In genomic region chr2:97662895-97663625, GRCh38 we compare ENCODE assay signal across 8 cellular contexts. TPM values are rescaled to one million over a fixed set of nuclear protein-coding genes. Genes with fewer than 3 reads are reported as not detected.
DNase-seq lines count a peak whose midpoint lies in the region; ATAC-seq and TF ChIP-seq lines count a peak whose summit lies in the region.

No MANE protein-coding gene starts in this region.

- H4K20me1 ChIP-seq in BLaER1 treated with 17β-estradiol and CSF1 and Interleukin-3, amounts not matched to agents 10 nM and 100 nM, result peaks cover 0 to 48% (median 26%) of the 10 kb centered on the region in 11 experiments; a peak in 14 of 22 replicates
- H4K20me1 ChIP-seq in OCI-LY7 (ENCODE audit: insufficient read depth, low read length), result no peaks in the 10 kb centered on the region

- peak overlapping the region; percentile 2; the same call in 1 of the 2 replicates for H2AFZ ChIP-seq in OCI-LY7 (ENCODE audit: low read length)

- H3K9me2 ChIP-seq in OCI-LY7 (ENCODE audit: insufficient read depth, low read length), result no peaks in the 10 kb centered on the region

- peaks cover 17 to 39% (median 30%) of the 10 kb centered on the region in 11 experiments for H3K36me3 ChIP-seq in BLaER1 treated with 17β-estradiol and CSF1 and Interleukin-3, amounts not matched to agents 10 nM and 100 nM
- H3K36me3 ChIP-seq in OCI-LY7 (ENCODE audit: insufficient read depth, low read length), result peaks cover 24% of the 10 kb centered on the region; the same call in 1 of the 2 replicates

- H3K9me3 Mint-ChIP-seq in activated T-cell treated with anti-CD3 and anti-CD28 coated beads, Interleukin-2, amount 50 U/mL, for 4 hours, result no peaks in the 10 kb centered on the region

- no peak for TF ChIP-seq CTCF in OCI-LY7 (conservative IDR thresholded peaks at IDR 0.05; ENCODE audit: low read length)

- H3K36me3 Mint-ChIP-seq in activated T-cell treated with anti-CD3 and anti-CD28 coated beads, Interleukin-2, amount 50 U/mL, for 4 hours (ENCODE audit: insufficient read depth), result peaks cover 11% of the 10 kb centered on the region

- peak overlapping the region; percentile 97 for H3K4me3 Mint-ChIP-seq in activated T-cell treated with anti-CD3 and anti-CD28 coated beads, Interleukin-2, amount 50 U/mL, for 4 hours

- intact Hi-C loops in OCI-LY7 (cut with micrococcal nuclease; ENCODE audit: unreplicated experiment), result no loop called here

- POLR2A ChIA-PET in OCI-LY7 (lab: Charles Lee), result interaction anchor here (0.6 to 4.1 kb wide), 5 partner anchors 9 to 334 kb away, joined by 3 to 44 read pairs (median 6); partner anchors contain the start of gene COX5B

- H3K4me3 ChIP-seq in BLaER1 treated with 17β-estradiol and CSF1 and Interleukin-3, amounts not matched to agents 10 nM and 100 nM, result peak overlapping the region; percentile 77 to 95 (median 88)
- H3K4me3 ChIP-seq in OCI-LY7 (ENCODE audit: low read depth, low read length, poor library complexity, severe bottlenecking), result peak overlapping the region; percentile 90

- no peaks in the 10 kb centered on the region for H3K27me3 ChIP-seq in BLaER1 treated with 17β-estradiol and CSF1 and Interleukin-3, amounts not matched to agents 10 nM and 100 nM

- no peaks in the 10 kb centered on the region for H3K9me3 ChIP-seq in BLaER1 treated with 17β-estradiol and CSF1 and Interleukin-3, amounts not matched to agents 10 nM and 100 nM (replicated peaks in 1 of 11)
- H3K9me3 ChIP-seq in OCI-LY7 (ENCODE audit: low read length), result no peaks in the 10 kb centered on the region

- peak overlapping the region; percentile 90 to 99 (median 97) for H3K4me2 ChIP-seq in BLaER1 treated with 17β-estradiol and CSF1 and Interleukin-3, amounts not matched to agents 10 nM and 100 nM
- peak overlapping the region; percentile 93 for H3K4me2 ChIP-seq in OCI-LY7 (ENCODE audit: low read length)

- CTCF ChIA-PET in OCI-LY7 (lab: Charles Lee; ENCODE audit: unreplicated experiment), result interaction anchor here (0.8 to 1.5 kb wide), 3 partner anchors 11 to 17 kb away, joined by 3 to 7 read pairs (median 3); partner anchors contain the start of gene COX5B

- ATAC-seq in HG03354 (IDR thresholded peaks at IDR 0.05; ENCODE audit: poor library complexity, severe bottlenecking, unreplicated experiment) (peak; percentile 58), esophagus mucosa (peak; percentile 52)
- peak; percentile 72 to 73 for ATAC-seq in activated T-cell treated with anti-CD3 and anti-CD28 coated beads, Interleukin-2, amount 50 U/mL, for 4 hours

- peaks cover 27% of the 10 kb centered on the region for H3K4me1 Mint-ChIP-seq in activated T-cell treated with anti-CD3 and anti-CD28 coated beads, Interleukin-2, amount 50 U/mL, for 4 hours (ENCODE audit: low read depth)

- H3K27ac ChIP-seq in BLaER1 treated with 17β-estradiol and CSF1 and Interleukin-3, amounts not matched to agents 10 nM and 100 nM, result peak overlapping the region; percentile 84 to 96 (median 94)
- peak overlapping the region; percentile 40 for H3K27ac ChIP-seq in OCI-LY7 (ENCODE audit: low read depth, low read length, poor library complexity, severe bottlenecking)

- peaks cover 30 to 42% (median 37%) of the 10 kb centered on the region in 10 experiments for H3K4me1 ChIP-seq in BLaER1 treated with 17β-estradiol and CSF1 and Interleukin-3, amounts not matched to agents 10 nM and 100 nM
- peaks cover 16% of the 10 kb centered on the region for H3K4me1 ChIP-seq in OCI-LY7 (ENCODE audit: insufficient read depth, low read length, poor library complexity, severe bottlenecking)

- no peaks in the 10 kb centered on the region for H3K27me3 Mint-ChIP-seq in activated T-cell treated with anti-CD3 and anti-CD28 coated beads, Interleukin-2, amount 50 U/mL, for 4 hours (ENCODE audit: low read depth)

- DNase-seq in OCI-LY7 (ENCODE audit: low spot score), result peak; percentile 73
- peak; percentile 76 for DNase-seq in activated T-cell treated with anti-CD3 and anti-CD28 coated beads, Interleukin-2, amount 50 U/mL, for 4 hours
- peak; percentile 92 for DNase-seq in myocyte (ENCODE audit: low read depth)
- DNase-seq in stimulated activated CD8-positive, alpha-beta memory T cell treated with anti-CD3 and anti-CD28 coated beads, Interleukin-7, amount 100 ng/mL, for 4 hours (ENCODE audit: low read depth in 2 of 2), result peak; percentile 72 to 82

- peak overlapping the region; percentile 91 to 98 (median 94) for H3K9ac ChIP-seq in BLaER1 treated with 17β-estradiol and CSF1 and Interleukin-3, amounts not matched to agents 10 nM and 100 nM

- peak; percentile 8 for TF ChIP-seq POLR2A in GM19193 (IDR thresholded peaks at IDR 0.05; ENCODE audit: extremely low read depth, insufficient read depth, insufficient read length)

- H3K79me2 ChIP-seq in OCI-LY7 (ENCODE audit: insufficient read depth, low read depth, low read length), result peaks cover 21% of the 10 kb centered on the region; the same call in 1 of the 2 replicates

- no TSS peak for BruUV-seq in OCI-LY7 (replicated peaks; lab: Mats Ljungman, UMichigan)

RNA-seq across cellular contexts. Expression of gene ACTR1B, which starts 0.8 kb away (rescaled TPM):
- 67.8 and 71.2 TPM in 2 replicates for total RNA-seq in OCI-LY7 (2014; rRNA removed; shearing (Covaris generic))
- 68.2 and 69.7 TPM in 2 replicates for total RNA-seq in OCI-LY7 (2022)
- total RNA-seq in activated T-cell treated with anti-CD3 and anti-CD28 coated beads, Interleukin-2, amount 50 U/mL, for 4 hours, result 10 to 100 TPM; 66.3 to 70.7 (median 67.1) TPM
- 40.3 TPM for total RNA-seq in esophagus mucosa
- total RNA-seq in myocyte, result 81.1 and 87.4 TPM in 2 replicates
- 93.5 TPM for polyA plus RNA-seq in myocyte (2012)

RNA-seq across cellular contexts. Expression of gene C2orf92, which starts 6.5 kb away (rescaled TPM):
- total RNA-seq in OCI-LY7 (2014; rRNA removed; shearing (Covaris generic)), result 3.6 and 5.9 TPM in 2 replicates
- total RNA-seq in OCI-LY7 (2022), result 10.3 and 11.2 TPM in 2 replicates
- total RNA-seq in activated T-cell treated with anti-CD3 and anti-CD28 coated beads, Interleukin-2, amount 50 U/mL, for 4 hours, result 1 to 10 TPM; 3.3 to 4.4 (median 4.0) TPM
- 1.7 TPM for total RNA-seq in esophagus mucosa
- 4.9 and 5.7 TPM in 2 replicates for total RNA-seq in myocyte
- polyA plus RNA-seq in myocyte (2012), result 6.1 TPM

RNA-seq across cellular contexts. Expression of gene COX5B, which starts 17.2 kb away (rescaled TPM):
- 237 and 276 TPM in 2 replicates for total RNA-seq in OCI-LY7 (2014; rRNA removed; shearing (Covaris generic))
- total RNA-seq in OCI-LY7 (2022) (156 and 171 TPM in 2 replicates), esophagus mucosa (302 TPM), myocyte (228 and 268 TPM in 2 replicates)
- total RNA-seq in activated T-cell treated with anti-CD3 and anti-CD28 coated beads, Interleukin-2, amount 50 U/mL, for 4 hours, result 100 to 1,000 TPM; 198 to 216 (median 215) TPM
- 329 TPM for polyA plus RNA-seq in myocyte (2012)

RNA-seq across cellular contexts. Expression of gene ZAP70, which starts 50.3 kb away (rescaled TPM):
- total RNA-seq in OCI-LY7 (2014; rRNA removed; shearing (Covaris generic)), result 56.9 and 57.9 TPM in 2 replicates
- total RNA-seq in OCI-LY7 (2022) (39.8 and 40.8 TPM in 2 replicates), esophagus mucosa (0.76 TPM), myocyte (2.2 and 2.3 TPM in 2 replicates)
- 100 to 1,000 TPM; 156 to 194 (median 186) TPM for total RNA-seq in activated T-cell treated with anti-CD3 and anti-CD28 coated beads, Interleukin-2, amount 50 U/mL, for 4 hours
- 0.90 TPM for polyA plus RNA-seq in myocyte (2012)

Comparison
In these comparisons a context has a peak if more than half of its experiments do, and no peak if none do; other contexts are left out.
1. Peak in every context shown above with its lines: DNase-seq, ATAC-seq, H3K4me3 ChIP-seq and H3K27ac ChIP-seq.